3 cellular contexts compared by ENCODE assay signal in the genomic region with DNA sequence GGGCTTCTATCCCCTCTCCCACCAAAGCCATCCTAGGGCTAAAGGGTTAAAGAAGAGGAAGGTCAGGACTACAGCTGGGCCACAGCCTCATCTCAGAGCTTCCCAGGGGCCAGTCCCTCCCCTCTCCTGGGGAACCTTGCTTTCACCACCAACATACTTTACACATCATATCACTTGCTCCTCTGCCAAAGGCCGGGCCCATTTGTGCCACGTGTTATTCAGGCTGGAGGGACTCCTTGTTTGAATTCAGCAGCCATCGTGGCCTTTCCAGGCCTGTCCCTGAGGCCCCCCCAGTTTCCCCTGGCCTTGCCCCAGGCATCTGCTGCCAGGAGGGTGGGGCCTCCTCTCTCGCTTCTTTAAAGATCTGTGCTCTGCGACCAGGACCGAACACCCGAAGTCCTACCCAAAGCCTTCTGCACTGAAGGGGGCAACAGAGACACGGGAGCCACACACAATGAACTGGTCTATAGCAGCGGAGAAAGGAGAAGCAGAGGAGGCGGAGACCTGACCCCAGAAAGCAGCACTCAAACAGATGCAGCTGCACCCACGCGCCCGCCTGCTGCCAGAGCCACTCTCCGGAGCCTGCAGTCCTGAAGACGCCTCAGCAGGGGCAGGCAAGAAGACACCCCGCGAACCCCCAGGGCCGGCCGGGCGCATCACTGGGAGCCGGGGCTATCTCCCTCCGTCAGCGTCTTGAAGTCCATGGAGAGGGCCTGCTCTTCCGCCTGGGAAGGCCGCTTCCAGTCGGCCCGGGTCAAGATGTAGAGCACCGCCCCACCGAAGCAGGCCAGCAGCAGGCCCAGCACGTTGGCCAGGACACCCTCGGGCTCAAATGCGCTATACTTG.
TF ChIP-seq lines count a peak whose summit lies in the region.

No MANE protein-coding gene starts in this region.

TF ChIP-seq in H1, 55 proteins besides CTCF, POLR2A, EP300 and RAD21:
- TF ChIP-seq CEBPB (IDR thresholded peaks at IDR 0.05; ENCODE audit: low read depth, low read length) (no peak), SP1 (IDR thresholded peaks at IDR 0.05; ENCODE audit: low read depth, low read length) (no peak), KDM4A (IDR thresholded peaks at IDR 0.05; ENCODE audit: low read depth, low read length, severe bottlenecking) (no peak), ASH2L (IDR thresholded peaks at IDR 0.05; ENCODE audit: low read length) (no peak), ATF3 (IDR thresholded peaks at IDR 0.05; ENCODE audit: insufficient read depth, low read depth, low read length) (no peak), RXRA (IDR thresholded peaks at IDR 0.05; ENCODE audit: insufficient read depth, low read depth, low read length) (no peak), SIX5 (IDR thresholded peaks at IDR 0.05; ENCODE audit: low read depth, low read length) (no peak), TCF12 (IDR thresholded peaks at IDR 0.05; ENCODE audit: low read depth, low read length) (no peak), POU5F1 (IDR thresholded peaks at IDR 0.05; ENCODE audit: low read depth, low read length) (no peak), GABPA (IDR thresholded peaks at IDR 0.05; ENCODE audit: borderline replicate concordance, insufficient read depth, low read length) (no peak), TEAD4 (IDR thresholded peaks at IDR 0.05; ENCODE audit: low read depth, low read length) (no peak), RBBP5 (IDR thresholded peaks at IDR 0.05; ENCODE audit: borderline replicate concordance, low read depth, low read length) (no peak), USF2 (IDR thresholded peaks at IDR 0.05; ENCODE audit: low read length) (no peak), ZNF274 (IDR thresholded peaks at IDR 0.05; ENCODE audit: borderline replicate concordance, extremely low read depth, low read length) (no peak), SP4 (IDR thresholded peaks at IDR 0.05; ENCODE audit: low read length) (no peak)

TF ChIP-seq in neural cell, 6 proteins besides CTCF, POLR2A, EP300 and RAD21:
- TF ChIP-seq POLR2AphosphoS5 (IDR thresholded peaks at IDR 0.05) (peak; percentile 3), SMC3 (conservative IDR thresholded peaks at IDR 0.05; ENCODE audit: poor library complexity) (no peak)
TF ChIP-seq in neural cell: peak in this region for 1.

TF ChIP-seq in WTC11, 78 proteins besides CTCF, POLR2A, EP300 and RAD21:
- TF ChIP-seq CDX4 (CRISPR knock-in tag; IDR thresholded peaks at IDR 0.05; ENCODE audit: borderline replicate concordance): no peak
- TF ChIP-seq PREB (CRISPR knock-in tag; IDR thresholded peaks at IDR 0.05; ENCODE audit: borderline replicate concordance): no peak
- no peak for TF ChIP-seq CREB1 (CRISPR knock-in tag; IDR thresholded peaks at IDR 0.05)
- no peak for TF ChIP-seq ZNF232 (CRISPR knock-in tag; IDR thresholded peaks at IDR 0.05)
- no peak for TF ChIP-seq SP1 (CRISPR knock-in tag; conservative IDR thresholded peaks at IDR 0.05)
